8 cellular contexts compared by ENCODE assay signal in genomic region chr5:77972545-77973252, GRCh38.
DNase-seq lines count a peak whose midpoint lies in the region; ATAC-seq and TF ChIP-seq lines count a peak whose summit lies in the region.

No MANE protein-coding gene starts in this region.

- TF ChIP-seq RAD21 in liver (IDR thresholded peaks at IDR 0.05): peak in 1 of 2 donors; percentile 2

- H3K36me3 Mint-ChIP-seq in activated CD4-positive, alpha-beta T cell treated with anti-CD3 and anti-CD28 coated beads for 36 hours (ENCODE audit: low read depth): no peaks in the 10 kb centered on the region

- intact Hi-C loops in activated CD4-positive, alpha-beta T cell treated with anti-CD3 and anti-CD28 coated beads for 36 hours (cut with DNase I, micrococcal nuclease): loop anchor here (2.0 to 10.0 kb wide), 5 partner anchors 105 to 410 kb away; no protein-coding TSS in a partner anchor
- intact Hi-C loops in testis (cut with DNase I; ENCODE audit: low total_unique reads) (no loop called here), prostate gland (cut with DNase I) (no loop called here)

- DNase-seq in activated CD4-positive, alpha-beta T cell treated with anti-CD3 and anti-CD28 coated beads for 36 hours: peak; percentile 55
- no peak for DNase-seq in activated CD4-positive, alpha-beta T cell treated with anti-CD3 and anti-CD28 coated beads for 1 hour
- DNase-seq in astrocyte of the hippocampus (ENCODE audit: low read depth, low spot score): peak; percentile 43
- no peak for DNase-seq in testis
- DNase-seq in prostate gland (ENCODE audit: low spot score): no peak
- DNase-seq in kidney tubule cell (ENCODE audit: low spot score): no peak

- H3K36me3 ChIP-seq in HUES6 (ENCODE audit: control insufficient read depth, insufficient read depth, low read length) (no peaks in the 10 kb centered on the region), liver (ENCODE audit: control insufficient read depth in 4 of 4, insufficient read depth in 3 of 4, low read depth in 1 of 4, low read length in 3 of 4) (no peaks in the 10 kb centered on the region), testis (ENCODE audit: low read depth, missing control alignments) (no peaks in the 10 kb centered on the region), prostate gland (no peaks in the 10 kb centered on the region)

- POLR2A ChIA-PET in activated CD4-positive, alpha-beta T cell treated with anti-CD3 and anti-CD28 coated beads for 36 hours (lab: Charles Lee): no interaction called here

- H3K27ac ChIP-seq in HUES6 (ENCODE audit: low read depth, low read length) (no peak overlapping the region), liver (ENCODE audit: low read depth in 1 of 2, low read length in 2 of 2) (no peak overlapping the region), testis (no peak overlapping the region), prostate gland (no peak overlapping the region)

- H3K9me3 ChIP-seq in HUES6 (ENCODE audit: control insufficient read depth, insufficient read depth, low read depth, low read length) (no peaks in the 10 kb centered on the region), liver (ENCODE audit: control insufficient read depth in 4 of 4, low read length in 3 of 4) (no peaks in the 10 kb centered on the region), testis (no peaks in the 10 kb centered on the region), prostate gland (no peaks in the 10 kb centered on the region)

- CTCF ChIA-PET in activated CD4-positive, alpha-beta T cell treated with anti-CD3 and anti-CD28 coated beads for 36 hours (lab: Charles Lee): no interaction called here

- H3K4me1 Mint-ChIP-seq in activated CD4-positive, alpha-beta T cell treated with anti-CD3 and anti-CD28 coated beads for 36 hours: peaks cover 12% of the 10 kb centered on the region

- H3K4me3 ChIP-seq in HUES6 (ENCODE audit: low read depth, low read length) (peak overlapping the region; percentile 57), liver (ENCODE audit: low read depth in 1 of 3, low read length in 3 of 3) (peak overlapping the region in 2 of 3 donors; percentile 2 to 33), testis (peak overlapping the region; percentile 19 to 43), prostate gland (peak overlapping the region in 1 of 2 donors; percentile 11)

- TF ChIP-seq POLR2A in testis (IDR thresholded peaks at IDR 0.05) (no peak), prostate gland (IDR thresholded peaks at IDR 0.05) (no peak)

- peaks cover 52% of the 10 kb centered on the region for H3K27me3 Mint-ChIP-seq in activated CD4-positive, alpha-beta T cell treated with anti-CD3 and anti-CD28 coated beads for 36 hours

- no peaks in the 10 kb centered on the region for H3K9me3 Mint-ChIP-seq in activated CD4-positive, alpha-beta T cell treated with anti-CD3 and anti-CD28 coated beads for 36 hours (ENCODE audit: low read depth)

- TF ChIP-seq CTCF in liver (IDR thresholded peaks at IDR 0.05; ENCODE audit: low read depth, low read length, missing input control) (no peak), testis (IDR thresholded peaks at IDR 0.05) (no peak), prostate gland (IDR thresholded peaks at IDR 0.05) (no peak)

- H3K4me3 Mint-ChIP-seq in activated CD4-positive, alpha-beta T cell treated with anti-CD3 and anti-CD28 coated beads for 36 hours: peak overlapping the region; percentile 56

- H3K27me3 ChIP-seq in HUES6 (ENCODE audit: control insufficient read depth, insufficient read depth, low read length): peaks cover 82% of the 10 kb centered on the region
- peaks cover 0 to 16% (median 5%) of the 10 kb centered on the region in 4 donors for H3K27me3 ChIP-seq in liver (ENCODE audit: control insufficient read depth in 4 of 4, insufficient read depth in 4 of 4, low read length in 3 of 4)
- no peaks in the 10 kb centered on the region for H3K27me3 ChIP-seq in testis
- H3K27me3 ChIP-seq in prostate gland (replicated peaks; ENCODE audit: insufficient read depth): peaks cover 38% of the 10 kb centered on the region

- ATAC-seq in activated CD4-positive, alpha-beta T cell treated with anti-CD3 and anti-CD28 coated beads for 36 hours: peak; percentile 65

- no peak overlapping the region for H3K27ac Mint-ChIP-seq in activated CD4-positive, alpha-beta T cell treated with anti-CD3 and anti-CD28 coated beads for 36 hours

- 0 out of 2 replicates have a peak, but pooled peaks cover 2% of the 10 kb centered on the region for H3K4me1 ChIP-seq in HUES6 (ENCODE audit: control insufficient read depth, insufficient read depth, low read length)
- H3K4me1 ChIP-seq in liver (ENCODE audit: control insufficient read depth in 4 of 4, insufficient read depth in 4 of 4, low read length in 3 of 4): peaks cover 7 to 16% (median 11%) of the 10 kb centered on the region in 4 donors
- H3K4me1 ChIP-seq in testis: peaks cover 16% of the 10 kb centered on the region
- H3K4me1 ChIP-seq in prostate gland (replicated peaks): no peaks in the 10 kb centered on the region

- WGBS in liver: 6% methylated on average over 54 of the region's 54 CpGs
- 3 to 7% methylated on average over 16 to 48 of the region's 54 CpGs for WGBS in testis, 2 donors
- 3% methylated on average over 54 of the region's 54 CpGs for WGBS in prostate gland

- H3K9ac ChIP-seq in HUES6 (ENCODE audit: low read length): no peak overlapping the region
- H3K9ac ChIP-seq in liver (ENCODE audit: low read depth in 1 of 2, low read length in 2 of 2): no peak overlapping the region

TF ChIP-seq in liver, 16 proteins besides CTCF, POLR2A, EP300 and RAD21:
- TF ChIP-seq SP1 (IDR thresholded peaks at IDR 0.05) (no peak), EGR1 (IDR thresholded peaks at IDR 0.05; ENCODE audit: low read depth in 2 of 2) (no peak), HNF4G (IDR thresholded peaks at IDR 0.05) (no peak), RXRA (IDR thresholded peaks at IDR 0.05) (no peak), FOXA2 (IDR thresholded peaks at IDR 0.05) (no peak), REST (IDR thresholded peaks at IDR 0.05) (no peak), MAX (IDR thresholded peaks at IDR 0.05) (no peak), YY1 (IDR thresholded peaks at IDR 0.05) (no peak), TAF1 (conservative IDR thresholded peaks at IDR 0.05) (no peak), GABPA (IDR thresholded peaks at IDR 0.05 in 1 of 2, conservative IDR thresholded peaks at IDR 0.05 in 1 of 2) (no peak), NR2F2 (IDR thresholded peaks at IDR 0.05) (no peak), FOXA1 (IDR thresholded peaks at IDR 0.05) (no peak)

Comparison
In these comparisons a context has a peak if more than half of its experiments do, and no peak if none do; other contexts are left out.
1. DNase-seq: peak in activated CD4-positive, alpha-beta T cell treated with anti-CD3 and anti-CD28 coated beads for 36 hours (single experiment) and astrocyte of the hippocampus (single experiment); none in activated CD4-positive, alpha-beta T cell treated with anti-CD3 and anti-CD28 coated beads for 1 hour (single experiment), testis (single experiment), prostate gland (single experiment) and kidney tubule cell (single experiment).
2. intact Hi-C loops: an anchor here in activated CD4-positive, alpha-beta T cell treated with anti-CD3 and anti-CD28 coated beads for 36 hours (2.0 to 10.0 kb wide); none called in testis and prostate gland.